In the genomic region with DNA sequence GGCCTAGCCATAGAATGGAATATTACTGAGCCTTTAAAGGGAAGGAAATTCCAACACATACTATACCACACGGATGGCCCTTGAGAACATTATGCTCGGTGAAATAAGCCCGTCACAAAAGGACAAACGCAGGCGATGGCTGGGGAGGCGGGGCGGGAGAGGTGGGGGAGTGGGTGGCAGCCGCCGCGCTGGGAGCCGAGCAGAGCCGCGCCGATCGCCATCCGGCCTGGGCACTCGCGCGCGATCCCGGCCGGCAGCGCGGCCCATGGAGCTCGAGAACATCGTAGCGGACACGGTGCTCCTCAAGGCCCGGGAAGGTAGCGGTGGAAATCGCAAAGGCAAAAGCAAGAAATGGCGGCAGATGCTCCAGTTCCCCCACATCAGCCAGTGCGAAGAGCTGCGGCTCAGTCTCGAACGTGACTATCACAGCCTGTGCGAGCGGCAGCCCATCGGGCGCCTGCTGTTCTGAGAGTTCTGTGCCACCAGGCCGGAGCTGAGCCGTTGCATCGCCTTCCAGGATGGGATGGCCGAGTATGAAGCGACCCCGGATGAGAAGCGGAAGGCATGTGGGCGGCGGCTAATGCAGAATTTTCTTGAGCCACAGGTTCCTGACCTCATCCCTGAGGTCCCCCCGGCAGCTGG, we compare ENCODE assay signal across 15 cellular contexts.
A peak's percentile ranks its signal among the peaks of the same experiment; 100 is the strongest.
DNase-seq lines count a peak whose midpoint lies in the region; ATAC-seq and TF ChIP-seq lines count a peak whose summit lies in the region.
"Had no signal": no experiment of that assay in that cellular context is flagged by ENCODE, and none has a peak within 500 bp of the region (broad histone marks: within the 10 kb centered on the region; RNA-seq: fewer than 3 reads in every experiment).

No MANE protein-coding gene starts in this region.

- dilution Hi-C loops in IMR-90 (cut with HindIII; ENCODE audit: low sequenced_read_pairs, unreplicated experiment): no loop called here

- POLR2A ChIA-PET in IMR-90 (lab: Charles Lee; ENCODE audit: unreplicated experiment): no interaction called here

- no peak overlapping the region for H2BK5ac ChIP-seq in IMR-90 (ENCODE audit: low read depth, low read length, poor library complexity, severe bottlenecking)

- H3K27ac ChIP-seq in IMR-90 (ENCODE audit: insufficient read depth, low read length): no peak overlapping the region
- no peak overlapping the region for H3K27ac ChIP-seq in brain microvascular endothelial cell
- no peak overlapping the region for H3K27ac ChIP-seq in right cardiac atrium (ENCODE audit: low read length)
- no peak overlapping the region for H3K27ac ChIP-seq in subcutaneous abdominal adipose tissue (ENCODE audit: low read depth, low read length)
- H3K27ac ChIP-seq in spleen: no peak overlapping the region
- H3K27ac ChIP-seq: esophagus squamous epithelium, right lobe of liver had no signal

- H3K27me3 ChIP-seq in IMR-90 (ENCODE audit: control insufficient read depth, insufficient read depth, low read length): peaks cover 4% of the 10 kb centered on the region; the same call in 1 of the 2 replicates
- no peaks in the 10 kb centered on the region for H3K27me3 ChIP-seq in brain microvascular endothelial cell (replicated peaks)
- no peaks in the 10 kb centered on the region for H3K27me3 ChIP-seq in right cardiac atrium (ENCODE audit: control insufficient read depth, insufficient read depth)
- no peaks in the 10 kb centered on the region for H3K27me3 ChIP-seq in subcutaneous abdominal adipose tissue (ENCODE audit: control insufficient read depth in 5 of 5, insufficient read depth in 4 of 5, low read length in 5 of 5)
- no peaks in the 10 kb centered on the region for H3K27me3 ChIP-seq in spleen (replicated peaks in 1 of 7)
- H3K27me3 ChIP-seq: esophagus squamous epithelium, right lobe of liver had no signal

- TF ChIP-seq RAD21 in IMR-90 (IDR thresholded peaks at IDR 0.05; ENCODE audit: low read length): no peak

- H3K56ac ChIP-seq in IMR-90 (ENCODE audit: extremely low read depth, insufficient read depth, low read length): no peak overlapping the region

- BruUV-seq in IMR-90 (replicated peaks; lab: Mats Ljungman, UMichigan): no TSS peak

- H3K23ac ChIP-seq in IMR-90 (ENCODE audit: low read depth, low read length): no peak overlapping the region

- no peak overlapping the region for H4K5ac ChIP-seq in IMR-90 (ENCODE audit: low read depth, low read length)

- H3K9ac ChIP-seq in IMR-90 (ENCODE audit: low read depth, low read length): no peak overlapping the region
- no peak overlapping the region for H3K9ac ChIP-seq in subcutaneous abdominal adipose tissue (ENCODE audit: low read length in 5 of 5)

- H2BK20ac ChIP-seq in IMR-90 (ENCODE audit: low read depth, low read length): no peak overlapping the region

- H3K4me2 ChIP-seq in IMR-90 (ENCODE audit: low read depth, low read length): no peak overlapping the region

- H3K4me3 ChIP-seq in IMR-90 (ENCODE audit: insufficient read depth, low read depth, low read length) (0 out of 2 replicates have a peak overlapping the region, but pooled peaks have one; percentile 5), brain microvascular endothelial cell (ENCODE audit: low read depth, low read length) (peak overlapping the region; percentile 51), right cardiac atrium (ENCODE audit: low read length) (peak overlapping the region; percentile 37), subcutaneous abdominal adipose tissue (ENCODE audit: low read depth in 1 of 5, low read length in 5 of 5) (peak overlapping the region in 4 of 5 donors; percentile 22 to 51 (median 36)), spleen (peak overlapping the region in 3 of 8 donors; percentile 12 to 18 (median 15))
- H3K4me3 ChIP-seq: right lobe of liver had no signal

- H2AK9ac ChIP-seq in IMR-90 (replicated peaks; ENCODE audit: low read depth, low read length, poor library complexity): no peak overlapping the region

- no peak overlapping the region for H4K8ac ChIP-seq in IMR-90 (ENCODE audit: low read depth in 2 of 2, low read length in 2 of 2)

- 52% methylated on average over 14 of the region's 50 CpGs; no CpG with 5 or more reads in 1 of the 2 experiments for WGBS in IMR-90 (ENCODE audit: extremely low coverage in 2 of 2, insufficient read length in 1 of 2), 2 experiments
- 38% methylated on average over 50 of the region's 50 CpGs for WGBS in right cardiac atrium
- 68 to 87% (median 72%) methylated on average over 50 of the region's 50 CpGs for WGBS in spleen, 5 donors

- CTCF ChIA-PET in IMR-90 (lab: Yijun Ruan, JAX): interaction anchor here (1.3 kb wide), 1 partner anchor 22 kb away, joined by 3 read pairs; no protein-coding TSS in a partner anchor

- no peaks in the 10 kb centered on the region for H3K36me3 ChIP-seq in IMR-90 (ENCODE audit: control insufficient read depth, insufficient read depth, low read length)
- H3K36me3 ChIP-seq in brain microvascular endothelial cell (replicated peaks): no peaks in the 10 kb centered on the region
- H3K36me3 ChIP-seq in subcutaneous abdominal adipose tissue (ENCODE audit: control insufficient read depth in 5 of 5, insufficient read depth in 5 of 5, low read length in 5 of 5): peaks cover 0 to 3% (median 0%) of the 10 kb centered on the region in 5 donors
- H3K36me3 ChIP-seq in spleen: peaks cover 0 to 8% (median 0%) of the 10 kb centered on the region in 6 donors
- H3K36me3 ChIP-seq: esophagus squamous epithelium, right lobe of liver had no signal

- DNase-seq in IMR-90: no peak
- no peak for DNase-seq in brain microvascular endothelial cell
- no peak for DNase-seq in right cardiac atrium
- no peak for DNase-seq in cerebellum (ENCODE audit: low spot score)
- no peak for DNase-seq in spleen
- DNase-seq: Caco-2; esophagus squamous epithelium; NCI-H1048; NCI-H446; right lobe of liver; stimulated activated naive CD8-positive, alpha-beta T cell treated with anti-CD3 and anti-CD28 coated beads, Interleukin-15, amount 100 ng/mL, for 72 hours had no signal

- peak overlapping the region; percentile 58 for H2AFZ ChIP-seq in IMR-90 (replicated peaks; ENCODE audit: low read length, poor library complexity)

- H3K4me1 ChIP-seq in IMR-90 (ENCODE audit: control insufficient read depth, insufficient read depth, low read length) (no peaks in the 10 kb centered on the region), right cardiac atrium (ENCODE audit: control insufficient read depth, insufficient read depth, low read length) (no peaks in the 10 kb centered on the region), subcutaneous abdominal adipose tissue (ENCODE audit: control insufficient read depth in 5 of 5, insufficient read depth in 5 of 5, low read length in 5 of 5) (no peaks in the 10 kb centered on the region), spleen (no peaks in the 10 kb centered on the region)
- H3K4me1 ChIP-seq: Caco-2, esophagus squamous epithelium, right lobe of liver had no signal

- H2BK15ac ChIP-seq in IMR-90 (ENCODE audit: low read depth, low read length): no peak overlapping the region

- TF ChIP-seq POLR2A in IMR-90 (IDR thresholded peaks at IDR 0.05; ENCODE audit: low read depth, low read length) (no peak), spleen (IDR thresholded peaks at IDR 0.05) (no peak)

- no peak overlapping the region for H3K18ac ChIP-seq in IMR-90 (ENCODE audit: low read depth, low read length)

- no peak overlapping the region for H2AK5ac ChIP-seq in IMR-90 (ENCODE audit: low read depth, low read length)

- no peak for ATAC-seq in IMR-90 (ENCODE audit: low read depth)
- peak; percentile 55 to 62 for ATAC-seq in right cardiac atrium
- no peak for ATAC-seq in HG02852 (IDR thresholded peaks at IDR 0.05; ENCODE audit: unreplicated experiment)
- ATAC-seq: activated CD4-positive, CD25-positive, alpha-beta regulatory T cell treated with anti-CD3 and anti-CD28 coated beads, Interleukin-2, amount 50 U/mL, for 24 hours; HepG2; stimulated activated naive CD8-positive, alpha-beta T cell treated with anti-CD3 and anti-CD28 coated beads, Interleukin-15, amount 100 ng/mL, for 72 hours had no signal

- H3K14ac ChIP-seq in IMR-90 (replicated peaks; ENCODE audit: low read depth, low read length): no peak overlapping the region

- in situ Hi-C loops in IMR-90 (cut with MboI; ENCODE audit: low sequenced_read_pairs) (no loop called here), brain microvascular endothelial cell (cut with HindIII; ENCODE audit: low pct_ligation_motif_present, low sequenced_read_pairs) (no loop called here)

- H4K20me1 ChIP-seq in IMR-90 (ENCODE audit: insufficient read depth, low read length): no peaks in the 10 kb centered on the region

- no peaks in the 10 kb centered on the region for H3K9me1 ChIP-seq in IMR-90 (ENCODE audit: insufficient read depth, low read length)

- H3K79me1 ChIP-seq in IMR-90 (ENCODE audit: low read depth in 1 of 2, low read length in 2 of 2): no peaks in the 10 kb centered on the region

- TF ChIP-seq CTCF in IMR-90 (conservative IDR thresholded peaks at IDR 0.05; ENCODE audit: low read depth, low read length): no peak
- TF ChIP-seq CTCF in brain microvascular endothelial cell (IDR thresholded peaks at IDR 0.05; ENCODE audit: low read depth, low read length, missing control alignments): no peak
- TF ChIP-seq CTCF in spleen (IDR thresholded peaks at IDR 0.05 in 8 of 11, conservative IDR thresholded peaks at IDR 0.05 in 3 of 11): no peak

- intact Hi-C loops in IMR-90 (cut with micrococcal nuclease) (no loop called here), right cardiac atrium (cut with DNase I) (no loop called here), spleen (cut with DNase I; ENCODE audit: low total_unique reads) (no loop called here)

- H3K9me3 ChIP-seq in IMR-90 (ENCODE audit: control insufficient read depth, insufficient read depth, low read length) (no peaks in the 10 kb centered on the region), right cardiac atrium (ENCODE audit: control insufficient read depth, low read length) (no peaks in the 10 kb centered on the region), subcutaneous abdominal adipose tissue (ENCODE audit: control insufficient read depth in 5 of 5, low read length in 5 of 5) (no peaks in the 10 kb centered on the region), spleen (no peaks in the 10 kb centered on the region)
- H3K9me3 ChIP-seq: Caco-2, esophagus squamous epithelium, right lobe of liver had no signal

- H2BK120ac ChIP-seq in IMR-90 (ENCODE audit: low read depth, low read length): no peak overlapping the region

- no peak overlapping the region for H3K4ac ChIP-seq in IMR-90 (ENCODE audit: low read depth, low read length)

- H4K91ac ChIP-seq in IMR-90 (ENCODE audit: insufficient read depth, low read depth, low read length): no peak overlapping the region

TF ChIP-seq in IMR-90, 13 proteins besides CTCF, POLR2A, EP300 and RAD21 (continues in another document):
- TF ChIP-seq RFX5 (IDR thresholded peaks at IDR 0.05; ENCODE audit: low read depth, low read length) (no peak), MAFK (IDR thresholded peaks at IDR 0.05; ENCODE audit: low read depth, low read length) (no peak), CHD1 (IDR thresholded peaks at IDR 0.05; ENCODE audit: low read depth, low read length) (no peak), FOS (IDR thresholded peaks at IDR 0.05; ENCODE audit: low read depth, low read length) (no peak)

Comparison
In these comparisons a context has a peak if more than half of its experiments do, and no peak if none do; other contexts are left out.
1. ATAC-seq: peak in right cardiac atrium (2 of 2); none in IMR-90 (single experiment) and HG02852 (single experiment).